Comparison of ENCODE assay signal across 9 cellular contexts in the genomic region with DNA sequence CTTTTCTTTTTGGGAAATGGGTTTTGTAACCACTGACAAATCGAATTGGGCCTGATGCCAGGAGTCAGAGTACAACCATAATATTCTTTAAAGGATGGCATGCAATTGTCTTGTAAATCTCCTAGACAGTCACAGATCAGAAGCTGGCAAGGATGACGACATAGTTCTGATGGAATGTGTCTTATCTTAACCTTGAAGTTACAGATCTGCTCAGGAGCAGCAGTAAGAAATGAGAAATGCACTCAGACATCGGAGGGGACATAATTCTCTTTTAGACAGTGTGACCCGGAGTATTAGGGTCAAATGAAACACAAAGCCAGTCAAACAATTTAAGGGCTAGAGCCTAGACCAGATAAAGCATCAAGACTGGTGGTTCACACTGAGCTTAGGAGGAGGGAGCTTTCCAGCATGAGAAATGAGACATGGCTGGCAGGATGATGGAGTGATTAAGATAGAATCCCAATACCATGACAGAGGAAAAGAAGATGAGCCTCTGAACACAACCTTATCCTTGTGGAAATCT. TPM values are rescaled to one million over a fixed set of nuclear protein-coding genes. Genes with fewer than 3 reads are reported as not detected.
DNase-seq lines count a peak whose midpoint lies in the region; ATAC-seq, FAIRE-seq and TF ChIP-seq lines count a peak whose summit lies in the region.
"Had no signal": no experiment of that assay in that cellular context is flagged by ENCODE, and none has a peak within 500 bp of the region (broad histone marks: within the 10 kb centered on the region; RNA-seq: fewer than 3 reads in every experiment).

No MANE protein-coding gene starts in this region.

- no peaks in the 10 kb centered on the region for H3K9me2 ChIP-seq in GM23338 (ENCODE audit: insufficient read depth)
- H3K9me2 ChIP-seq in OCI-LY1 (ENCODE audit: low read depth, low read length), result no peaks in the 10 kb centered on the region

- TF ChIP-seq CTCF in GM23338 (conservative IDR thresholded peaks at IDR 0.05; ENCODE audit: low read depth in 2 of 2) (no peak), OCI-LY1 (IDR thresholded peaks at IDR 0.05; ENCODE audit: low read length) (no peak), endothelial cell of umbilical vein (IDR thresholded peaks at IDR 0.05; ENCODE audit: extremely low read depth in 1 of 2, insufficient read depth in 1 of 2, low read depth in 1 of 2, low read length in 2 of 2) (no peak), neural progenitor cell (IDR thresholded peaks at IDR 0.05) (no peak)

- no peaks in the 10 kb centered on the region for H3K9me3 ChIP-seq in OCI-LY1 (ENCODE audit: low read length)
- no peaks in the 10 kb centered on the region for H3K9me3 ChIP-seq in endothelial cell of umbilical vein (replicated peaks; ENCODE audit: control insufficient read depth, insufficient read depth, low read length)
- no peaks in the 10 kb centered on the region for H3K9me3 ChIP-seq in neural progenitor cell (ENCODE audit: low read depth)

- peak overlapping the region; percentile 52 for H3K4me2 ChIP-seq in GM23338
- H3K4me2 ChIP-seq in OCI-LY1 (ENCODE audit: low read length), result peak overlapping the region; percentile 56; the same call in 1 of the 2 replicates
- H3K4me2 ChIP-seq in endothelial cell of umbilical vein (ENCODE audit: insufficient read depth, low read length), result peak overlapping the region; percentile 34
- peak overlapping the region; percentile 71 for H3K4me2 ChIP-seq in neural progenitor cell

- H3K36me3 Mint-ChIP-seq in GM23338 (ENCODE audit: low read depth) (peaks cover 9% of the 10 kb centered on the region; the same call in 2 of the 3 replicates), neural progenitor cell (peaks cover 18% of the 10 kb centered on the region)
- H3K36me3 Mint-ChIP-seq in activated CD8-positive, alpha-beta T cell treated with anti-CD3 and anti-CD28 coated beads, Interleukin-2, amount 10 ng/mL, durations not matched to agents 7 days and 5 days (ENCODE audit: low read depth), result peaks cover 18% of the 10 kb centered on the region

- H3K36me3 ChIP-seq in GM23338 (ENCODE audit: insufficient read depth) (peaks cover under 1% of the 10 kb centered on the region; the same call in 1 of the 2 replicates), OCI-LY1 (ENCODE audit: insufficient read depth, low read length) (peaks cover 19% of the 10 kb centered on the region), endothelial cell of umbilical vein (ENCODE audit: control insufficient read depth in 2 of 2, extremely low read depth in 1 of 2, insufficient read depth in 2 of 2, low read length in 2 of 2) (no peaks in the 10 kb centered on the region), neural progenitor cell (peaks cover under 1% of the 10 kb centered on the region)

- H2AFZ ChIP-seq in GM23338 (no peak overlapping the region), OCI-LY1 (ENCODE audit: low read length) (no peak overlapping the region), endothelial cell of umbilical vein (ENCODE audit: low read depth, low read length) (no peak overlapping the region), neural progenitor cell (replicated peaks) (no peak overlapping the region)

- H3K4me3 ChIP-seq in GM23338 (no peak overlapping the region), OCI-LY1 (ENCODE audit: low read depth, low read length, poor library complexity, severe bottlenecking) (no peak overlapping the region), endothelial cell of umbilical vein (replicated peaks in 1 of 3; ENCODE audit: insufficient read depth in 1 of 3, low read depth in 1 of 3, low read length in 3 of 3) (no peak overlapping the region), neural progenitor cell (no peak overlapping the region)

- H3K27ac ChIP-seq in GM23338 (ENCODE audit: low read depth), result peak overlapping the region; percentile 96
- peak overlapping the region; percentile 80 for H3K27ac ChIP-seq in OCI-LY1 (ENCODE audit: low read depth, low read length, poor library complexity, severe bottlenecking)
- H3K27ac ChIP-seq in endothelial cell of umbilical vein (ENCODE audit: insufficient read depth, low read depth, low read length), result peak overlapping the region; percentile 1
- H3K27ac ChIP-seq in neural progenitor cell, result peak overlapping the region; percentile 88

- intact Hi-C loops in endothelial cell of umbilical vein (cut with micrococcal nuclease), result no loop called here

- no TSS peak for BruUV-seq in endothelial cell of umbilical vein (replicated peaks; lab: Mats Ljungman, UMichigan)

- H3K4me1 ChIP-seq in GM23338 (ENCODE audit: insufficient read depth) (peaks cover 56% of the 10 kb centered on the region), OCI-LY1 (ENCODE audit: insufficient read depth, low read length, severe bottlenecking) (peaks cover 54% of the 10 kb centered on the region), endothelial cell of umbilical vein (ENCODE audit: control insufficient read depth, extremely low read depth, insufficient read depth, low read length) (peaks cover 40% of the 10 kb centered on the region), neural progenitor cell (peaks cover 54% of the 10 kb centered on the region)

- H3K9ac ChIP-seq in OCI-LY1 (ENCODE audit: low read length), result peak overlapping the region; percentile 0; the same call in 1 of the 2 replicates
- H3K9ac ChIP-seq in endothelial cell of umbilical vein (replicated peaks; ENCODE audit: extremely low read depth, insufficient read depth, low read length), result no peak overlapping the region
- no peak overlapping the region for H3K9ac ChIP-seq in neural progenitor cell

- POLR2A ChIA-PET in endothelial cell of umbilical vein (lab: Charles Lee), result interaction anchor here (6.6 kb wide), 1 partner anchor 18 kb away, joined by 29 read pairs; a partner anchor contains a TSS
- POLR2A ChIA-PET in activated CD8-positive, alpha-beta T cell treated with anti-CD3 and anti-CD28 coated beads, Interleukin-2, amount 10 ng/mL, durations not matched to agents 7 days and 5 days (lab: Charles Lee), result interaction anchor here (3.5 kb wide), 1 partner anchor 17 kb away, joined by 10 read pairs; a partner anchor contains a TSS

- H3F3A ChIP-seq in GM23338 (replicated peaks; ENCODE audit: low read depth) (peaks cover 10% of the 10 kb centered on the region), OCI-LY1 (ENCODE audit: insufficient read depth, low read length) (peaks cover 3% of the 10 kb centered on the region; the same call in 1 of the 2 replicates), neural progenitor cell (ENCODE audit: low read depth) (peaks cover 76% of the 10 kb centered on the region)

- no peak for FAIRE-seq in endothelial cell of umbilical vein (lab: Jason Lieb, UNC)

- DNase-seq in GM23338 (ENCODE audit: low spot score) (peak; percentile 26), endothelial cell of umbilical vein (ENCODE audit: low read depth, low spot score) (peak; percentile 54), neural progenitor cell (ENCODE audit: low spot score) (no peak), NCI-H2029 treated with DMSO at 0.1 percent for 48 hours (lab: John Stamatoyannopoulos, UW) (no peak), NCI-H526 treated with DMSO at 0.1 percent for 48 hours (lab: John Stamatoyannopoulos, UW) (no peak)
- no peak for DNase-seq in activated CD8-positive, alpha-beta T cell treated with anti-CD3 and anti-CD28 coated beads, Interleukin-2, amount 10 ng/mL, durations not matched to agents 7 days and 5 days

- no peak for ATAC-seq in GM23338
- no peak for ATAC-seq in GM21447 (IDR thresholded peaks at IDR 0.05; ENCODE audit: unreplicated experiment)
- ATAC-seq in activated CD8-positive, alpha-beta T cell treated with anti-CD3 and anti-CD28 coated beads, Interleukin-2, amount 10 ng/mL, durations not matched to agents 7 days and 5 days, result no peak
- ATAC-seq: esophagus mucosa had no signal

- CTCF ChIA-PET in endothelial cell of umbilical vein (lab: Charles Lee), result interaction anchor here (0.8 to 4.0 kb wide), 5 partner anchors 8 to 62 kb away, joined by 3 to 41 read pairs (median 4); a partner anchor contains a TSS
- CTCF ChIA-PET in activated CD8-positive, alpha-beta T cell treated with anti-CD3 and anti-CD28 coated beads, Interleukin-2, amount 10 ng/mL, durations not matched to agents 7 days and 5 days (lab: Charles Lee), result interaction anchor here (4.5 kb wide), 1 partner anchor 11 kb away, joined by 24 read pairs; no protein-coding TSS in a partner anchor

- H3K4me1 Mint-ChIP-seq in GM23338 (peaks cover 51% of the 10 kb centered on the region), neural progenitor cell (peaks cover 71% of the 10 kb centered on the region)
- H3K4me1 Mint-ChIP-seq in activated CD8-positive, alpha-beta T cell treated with anti-CD3 and anti-CD28 coated beads, Interleukin-2, amount 10 ng/mL, durations not matched to agents 7 days and 5 days (ENCODE audit: low read depth), result peaks cover 26% of the 10 kb centered on the region

- H3K9me3 Mint-ChIP-seq in GM23338 (no peaks in the 10 kb centered on the region), neural progenitor cell (peaks cover 2% of the 10 kb centered on the region)
- H3K9me3 Mint-ChIP-seq in activated CD8-positive, alpha-beta T cell treated with anti-CD3 and anti-CD28 coated beads, Interleukin-2, amount 10 ng/mL, durations not matched to agents 7 days and 5 days (ENCODE audit: insufficient read depth), result no peaks in the 10 kb centered on the region

- H3K4me3 Mint-ChIP-seq in GM23338, result peak overlapping the region; percentile 3; the same call in 1 of the 3 replicates
- peak overlapping the region; percentile 64 for H3K4me3 Mint-ChIP-seq in neural progenitor cell
- H3K4me3 Mint-ChIP-seq in activated CD8-positive, alpha-beta T cell treated with anti-CD3 and anti-CD28 coated beads, Interleukin-2, amount 10 ng/mL, durations not matched to agents 7 days and 5 days, result no peak overlapping the region

- no peak for TF ChIP-seq POLR2A in endothelial cell of umbilical vein (IDR thresholded peaks at IDR 0.05; ENCODE audit: low read depth, low read length)

- dilution Hi-C loops in endothelial cell of umbilical vein (cut with MboI; ENCODE audit: extremely low pct_ligation_motif_present, low sequenced_read_pairs), result no loop called here

- no peaks in the 10 kb centered on the region for H3K27me3 ChIP-seq in GM23338 (ENCODE audit: insufficient read depth)
- H3K27me3 ChIP-seq in OCI-LY1 (ENCODE audit: insufficient read depth, low read length), result no peaks in the 10 kb centered on the region
- no peaks in the 10 kb centered on the region for H3K27me3 ChIP-seq in endothelial cell of umbilical vein (ENCODE audit: control insufficient read depth in 2 of 2, insufficient read depth in 2 of 2, low read length in 2 of 2)
- H3K27me3 ChIP-seq in neural progenitor cell, result no peaks in the 10 kb centered on the region

- H3K27me3 Mint-ChIP-seq in GM23338 (ENCODE audit: insufficient read depth, low read depth, poor library complexity) (peaks cover 10% of the 10 kb centered on the region), neural progenitor cell (ENCODE audit: insufficient read depth, low read depth) (peaks cover 6% of the 10 kb centered on the region)
- no peaks in the 10 kb centered on the region for H3K27me3 Mint-ChIP-seq in activated CD8-positive, alpha-beta T cell treated with anti-CD3 and anti-CD28 coated beads, Interleukin-2, amount 10 ng/mL, durations not matched to agents 7 days and 5 days (ENCODE audit: low read depth)

- H3K27ac Mint-ChIP-seq in GM23338, result peak overlapping the region; percentile 84
- peak overlapping the region; percentile 97 for H3K27ac Mint-ChIP-seq in neural progenitor cell
- H3K27ac Mint-ChIP-seq in activated CD8-positive, alpha-beta T cell treated with anti-CD3 and anti-CD28 coated beads, Interleukin-2, amount 10 ng/mL, durations not matched to agents 7 days and 5 days, result no peak overlapping the region

- H4K20me1 ChIP-seq in GM23338 (replicated peaks; ENCODE audit: insufficient read depth) (no peaks in the 10 kb centered on the region), OCI-LY1 (ENCODE audit: insufficient read depth, low read length) (no peaks in the 10 kb centered on the region), endothelial cell of umbilical vein (replicated peaks; ENCODE audit: control insufficient read depth, extremely low read depth, insufficient read depth, low read length) (no peaks in the 10 kb centered on the region), neural progenitor cell (ENCODE audit: low read depth) (peaks cover 14% of the 10 kb centered on the region)

- H3K79me2 ChIP-seq in GM23338 (replicated peaks; ENCODE audit: insufficient read depth), result peaks cover 62% of the 10 kb centered on the region
- peaks cover 30% of the 10 kb centered on the region for H3K79me2 ChIP-seq in OCI-LY1 (ENCODE audit: insufficient read depth, low read length)
- H3K79me2 ChIP-seq in endothelial cell of umbilical vein (ENCODE audit: control insufficient read depth, insufficient read depth, low read length), result peaks cover 30% of the 10 kb centered on the region
- H3K79me2 ChIP-seq in neural progenitor cell (ENCODE audit: low read depth), result peaks cover 90% of the 10 kb centered on the region

- no peaks in the 10 kb centered on the region for H3K9me1 ChIP-seq in endothelial cell of umbilical vein (replicated peaks; ENCODE audit: control insufficient read depth, extremely low read depth, insufficient read depth, low read length)

RNA-seq across cellular contexts. Expression of a gene that starts 17.5 kb away (rescaled TPM):
- 193 and 212 TPM in 2 replicates for total RNA-seq in GM23338 (2014; rRNA removed; shearing (Covaris generic))
- polyA plus RNA-seq in GM23338 (2016; fragmentation: Nextera tagmentation; extraction: Ambion mirVana) (152 and 175 TPM in 2 replicates), endothelial cell of umbilical vein (20.4 and 22.8 TPM in 2 replicates)
- total RNA-seq in endothelial cell of umbilical vein (111 TPM in 2 replicates), neural progenitor cell (ENCODE audit: low replicate concordance) (232 and 288 TPM in 2 replicates)
- 23.7 and 24.8 TPM in 2 replicates for polyA plus RNA-seq in endothelial cell of umbilical vein (2011; cell fraction: cytosol; rRNA removed)
- polyA plus RNA-seq in endothelial cell of umbilical vein (2011; cell fraction: nucleus; rRNA removed), result 19.2 and 29.7 TPM in 2 replicates
- polyA plus RNA-seq in endothelial cell of umbilical vein (2012), result 23.5 and 32.2 TPM in 2 replicates
- 107 and 135 TPM in 2 replicates for polyA minus RNA-seq in endothelial cell of umbilical vein
- polyA minus RNA-seq in endothelial cell of umbilical vein (2011; cell fraction: cytosol; rRNA and poly(A)+ RNA removed), result 45.5 TPM
- 25.4 and 42.8 TPM in 2 replicates for polyA minus RNA-seq in endothelial cell of umbilical vein (2011; cell fraction: nucleus; rRNA and poly(A)+ RNA removed)
- total RNA-seq in activated CD8-positive, alpha-beta T cell treated with anti-CD3 and anti-CD28 coated beads, Interleukin-2, amount 10 ng/mL, durations not matched to agents 7 days and 5 days, result 100 to 1,000 TPM; 145 to 148 TPM

RNA-seq across cellular contexts. Expression of a gene that starts 18.1 kb away (rescaled TPM):
- total RNA-seq in GM23338 (2014; rRNA removed; shearing (Covaris generic)), result 1,104 and 1,281 TPM in 2 replicates
- polyA plus RNA-seq in GM23338 (2016; fragmentation: Nextera tagmentation; extraction: Ambion mirVana), result 2,363 and 2,576 TPM in 2 replicates
- 1,437 and 1,470 TPM in 2 replicates for total RNA-seq in endothelial cell of umbilical vein
- 340 and 566 TPM in 2 replicates for polyA plus RNA-seq in endothelial cell of umbilical vein
- 1,013 and 1,302 TPM in 2 replicates for polyA plus RNA-seq in endothelial cell of umbilical vein (2011; cell fraction: cytosol; rRNA removed)
- 710 and 849 TPM in 2 replicates for polyA plus RNA-seq in endothelial cell of umbilical vein (2011; cell fraction: nucleus; rRNA removed)
- polyA plus RNA-seq in endothelial cell of umbilical vein (2012), result 1,410 and 1,644 TPM in 2 replicates
- 867 and 877 TPM in 2 replicates for polyA minus RNA-seq in endothelial cell of umbilical vein
- 521 TPM for polyA minus RNA-seq in endothelial cell of umbilical vein (2011; cell fraction: cytosol; rRNA and poly(A)+ RNA removed)
- 264 and 350 TPM in 2 replicates for polyA minus RNA-seq in endothelial cell of umbilical vein (2011; cell fraction: nucleus; rRNA and poly(A)+ RNA removed)
- total RNA-seq in neural progenitor cell (ENCODE audit: low replicate concordance), result 1,779 and 2,341 TPM in 2 replicates
- 1,000 to 10,000 TPM; 1,520 to 1,553 TPM for total RNA-seq in activated CD8-positive, alpha-beta T cell treated with anti-CD3 and anti-CD28 coated beads, Interleukin-2, amount 10 ng/mL, durations not matched to agents 7 days and 5 days

RNA-seq across cellular contexts. Expression of a gene that starts 38.4 kb away (rescaled TPM):
- 0.27 and 1.3 TPM in 2 replicates for total RNA-seq in GM23338 (2014; rRNA removed; shearing (Covaris generic))
- polyA plus RNA-seq in GM23338 (2016; fragmentation: Nextera tagmentation; extraction: Ambion mirVana), result 1.8 and 3.0 TPM in 2 replicates
- not detected in 2 replicates for total RNA-seq in endothelial cell of umbilical vein
- not detected in 2 replicates for polyA plus RNA-seq in endothelial cell of umbilical vein
- not detected in 2 replicates for polyA plus RNA-seq in endothelial cell of umbilical vein (2011; cell fraction: cytosol; rRNA removed)
- polyA plus RNA-seq in endothelial cell of umbilical vein (2011; cell fraction: nucleus; rRNA removed), result not detected in 2 replicates
- polyA plus RNA-seq in endothelial cell of umbilical vein (2012), result not detected in 2 replicates
- 1.7 and 3.9 TPM in 2 replicates for polyA minus RNA-seq in endothelial cell of umbilical vein
- polyA minus RNA-seq in endothelial cell of umbilical vein (2011; cell fraction: cytosol; rRNA and poly(A)+ RNA removed), result 1.6 TPM
- polyA minus RNA-seq in endothelial cell of umbilical vein (2011; cell fraction: nucleus; rRNA and poly(A)+ RNA removed), result not detected in 2 replicates
- total RNA-seq in neural progenitor cell (ENCODE audit: low replicate concordance), result 2.8 and 4.3 TPM in 2 replicates
- total RNA-seq in activated CD8-positive, alpha-beta T cell treated with anti-CD3 and anti-CD28 coated beads, Interleukin-2, amount 10 ng/mL, durations not matched to agents 7 days and 5 days, result not detected
- total RNA-seq: esophagus mucosa had no signal

Comparison
In these comparisons a context has a peak if more than half of its experiments do, and no peak if none do; other contexts are left out.
1. DNase-seq: peak in GM23338 (single experiment) and endothelial cell of umbilical vein (single experiment); none in neural progenitor cell (single experiment), NCI-H2029 treated with DMSO at 0.1 percent for 48 hours (single experiment), NCI-H526 treated with DMSO at 0.1 percent for 48 hours (single experiment) and activated CD8-positive, alpha-beta T cell treated with anti-CD3 and anti-CD28 coated beads, Interleukin-2, amount 10 ng/mL, durations not matched to agents 7 days and 5 days (single experiment).
2. H3K27ac ChIP-seq: peak in every context shown above with its lines; median percentile 96 in GM23338; 88 in neural progenitor cell; 80 in OCI-LY1; 1 in endothelial cell of umbilical vein.
3. Peak in every context shown above with its lines, with median percentiles within 50 percentile points of each other: H3K4me2 ChIP-seq.